Comparison of ENCODE assay signal across 18 cellular contexts in genomic region chr7:47503283-47503682, GRCh38.
A peak's percentile ranks its signal among the peaks of the same experiment; 100 is the strongest.
DNase-seq lines count a peak whose midpoint lies in the region; ATAC-seq, FAIRE-seq and TF ChIP-seq lines count a peak whose summit lies in the region.
"Had no signal": no experiment of that assay in that cellular context is flagged by ENCODE, and none has a peak within 500 bp of the region (broad histone marks: within the 10 kb centered on the region; RNA-seq: fewer than 3 reads in every experiment).

No MANE protein-coding gene starts in this region.

- peaks cover 0 to 8% of the 10 kb centered on the region in 2 donors for H3K27me3 Mint-ChIP-seq in effector memory CD8-positive, alpha-beta T cell
- H3K27me3 Mint-ChIP-seq: CD4-positive, alpha-beta memory T cell had no signal

- no peak overlapping the region for H3K4me3 ChIP-seq in PC-9
- no peak overlapping the region for H3K4me3 ChIP-seq in small intestine (ENCODE audit: low read depth in 1 of 2, low read length in 2 of 2)
- H3K4me3 ChIP-seq: HAP-1, testis had no signal

- peaks cover 96% of the 10 kb centered on the region for H3K79me2 ChIP-seq in PC-9 (ENCODE audit: low read depth)

- H3K27me3 ChIP-seq in PC-9 (ENCODE audit: insufficient read depth, low read depth) = no peaks in the 10 kb centered on the region
- H3K27me3 ChIP-seq in small intestine (ENCODE audit: control insufficient read depth in 2 of 2, insufficient read depth in 2 of 2, low read length in 2 of 2) = no peaks in the 10 kb centered on the region
- H3K27me3 ChIP-seq: testis had no signal

- DNase-seq in Caki2 (ENCODE audit: low read depth) (peak; percentile 77), PC-9 (no peak), fibroblast of peridontal ligament (ENCODE audit: extremely low read depth) (peak; percentile 86), renal cortical epithelial cell (ENCODE audit: low read depth) (peak; percentile 88), small intestine (no peak), NCI-H1417 treated with DMSO at 0.1 percent for 48 hours (lab: John Stamatoyannopoulos, UW) (no peak)
- DNase-seq in activated CD4-positive, alpha-beta T cell treated with anti-CD3 and anti-CD28 coated beads for 4 hours = no peak
- DNase-seq in effector memory CD8-positive, alpha-beta T cell = no peak
- DNase-seq: activated T-cell treated with anti-CD3 and anti-CD28 coated beads, Interleukin-2, amount 50 U/mL, for 4 hours; CD4-positive, alpha-beta memory T cell; glutamatergic neuron; mammary epithelial cell; NCI-H446 treated with DMSO at 0.1 percent for 48 hours; SHP77 treated with DMSO at 0.1 percent for 48 hours; testis had no signal

- peaks cover 0 to 6% of the 10 kb centered on the region in 2 donors for H3K9me3 Mint-ChIP-seq in effector memory CD8-positive, alpha-beta T cell
- H3K9me3 Mint-ChIP-seq: activated T-cell treated with anti-CD3 and anti-CD28 coated beads, Interleukin-2, amount 50 U/mL, for 4 hours; WTC11 had no signal

- POLR2A ChIA-PET in PC-9 (lab: Charles Lee; ENCODE audit: unreplicated experiment) = no interaction called here

- peaks cover 95% of the 10 kb centered on the region for H4K20me1 ChIP-seq in PC-9 (ENCODE audit: insufficient read depth)

- H3K27ac ChIP-seq in PC-9 (peak overlapping the region; percentile 1; the same call in 1 of the 2 replicates), small intestine (ENCODE audit: low read depth in 1 of 2, low read length in 1 of 2) (peak overlapping the region in 1 of 2 donors; percentile 3)
- H3K27ac ChIP-seq: testis had no signal

- intact Hi-C loops in PC-9 (cut with micrococcal nuclease; ENCODE audit: unreplicated experiment) = no loop called here

- H3K9me3 ChIP-seq in PC-9 (ENCODE audit: insufficient read depth, low read depth) (no peaks in the 10 kb centered on the region), small intestine (ENCODE audit: control insufficient read depth, low read depth) (no peaks in the 10 kb centered on the region)
- H3K9me3 ChIP-seq: HAP-1, testis had no signal

- no peak for ATAC-seq in effector memory CD8-positive, alpha-beta T cell (replicated peaks)
- ATAC-seq: activated T-cell treated with anti-CD3 and anti-CD28 coated beads, Interleukin-2, amount 50 U/mL, for 4 hours had no signal

- CTCF ChIA-PET in PC-9 (lab: Charles Lee) = interaction anchor here (0.6 kb wide), 1 partner anchor 24 kb away, joined by 7 read pairs; no protein-coding TSS in a partner anchor

- H3K4me3 Mint-ChIP-seq in effector memory CD8-positive, alpha-beta T cell = no peak overlapping the region
- H3K4me3 Mint-ChIP-seq: activated T-cell treated with anti-CD3 and anti-CD28 coated beads, Interleukin-2, amount 50 U/mL, for 4 hours; CD4-positive, alpha-beta memory T cell; WTC11 had no signal

- H3K36me3 ChIP-seq in PC-9 (ENCODE audit: low read depth) = peaks cover 53% of the 10 kb centered on the region
- peaks cover 0 to 9% of the 10 kb centered on the region in 2 donors for H3K36me3 ChIP-seq in small intestine (ENCODE audit: control insufficient read depth in 2 of 2, insufficient read depth in 2 of 2, low read length in 2 of 2)

- in situ Hi-C loops in Caki2 (cut with HindIII; ENCODE audit: low pct_unique_long_range_greater_than_20kb, low sequenced_read_pairs) = no loop called here

- no peaks in the 10 kb centered on the region for H3K4me1 Mint-ChIP-seq in effector memory CD8-positive, alpha-beta T cell (ENCODE audit: low read depth in 2 of 2)
- H3K4me1 Mint-ChIP-seq: CD4-positive, alpha-beta memory T cell had no signal

- no peak overlapping the region for H3K4me2 ChIP-seq in PC-9

- no peak for FAIRE-seq in small intestine (lab: Jason Lieb, UNC)
- FAIRE-seq: GM19239 had no signal

- no TSS peak for BruUV-seq in PC-9 (replicated peaks; lab: Mats Ljungman, UMichigan)

- H3K36me3 Mint-ChIP-seq in effector memory CD8-positive, alpha-beta T cell (ENCODE audit: insufficient read depth) = no peaks in the 10 kb centered on the region
- H3K36me3 Mint-ChIP-seq: CD4-positive, alpha-beta memory T cell had no signal

- no peak overlapping the region for H3K27ac Mint-ChIP-seq in effector memory CD8-positive, alpha-beta T cell
- H3K27ac Mint-ChIP-seq: CD4-positive, alpha-beta memory T cell; WTC11 had no signal

- H3K4me1 ChIP-seq in PC-9 (replicated peaks; ENCODE audit: insufficient read depth) (0 out of 2 replicates have a peak, but pooled peaks cover 8% of the 10 kb centered on the region), small intestine (ENCODE audit: control insufficient read depth in 2 of 2, insufficient read depth in 1 of 2, low read depth in 1 of 2, low read length in 1 of 2) (peaks cover 3 to 7% of the 10 kb centered on the region in 2 donors)

- no peak overlapping the region for H2AFZ ChIP-seq in PC-9

- TF ChIP-seq CTCF in PC-9 (conservative IDR thresholded peaks at IDR 0.05) = no peak

- H3K9me2 ChIP-seq in PC-9 (ENCODE audit: insufficient read depth) = no peaks in the 10 kb centered on the region

- peaks cover 47% of the 10 kb centered on the region for H3F3A ChIP-seq in PC-9 (ENCODE audit: insufficient read depth, low read depth)

Comparison
In these comparisons a context has a peak if more than half of its experiments do, and no peak if none do; other contexts are left out.
1. DNase-seq: peak in Caki2 (single experiment), fibroblast of peridontal ligament (single experiment) and renal cortical epithelial cell (single experiment); none in PC-9 (0 of 2), small intestine (single experiment), NCI-H1417 treated with DMSO at 0.1 percent for 48 hours (single experiment), activated CD4-positive, alpha-beta T cell treated with anti-CD3 and anti-CD28 coated beads for 4 hours (0 of 2) and effector memory CD8-positive, alpha-beta T cell (0 of 3).